8 cellular contexts compared by ENCODE assay signal in the genomic region with DNA sequence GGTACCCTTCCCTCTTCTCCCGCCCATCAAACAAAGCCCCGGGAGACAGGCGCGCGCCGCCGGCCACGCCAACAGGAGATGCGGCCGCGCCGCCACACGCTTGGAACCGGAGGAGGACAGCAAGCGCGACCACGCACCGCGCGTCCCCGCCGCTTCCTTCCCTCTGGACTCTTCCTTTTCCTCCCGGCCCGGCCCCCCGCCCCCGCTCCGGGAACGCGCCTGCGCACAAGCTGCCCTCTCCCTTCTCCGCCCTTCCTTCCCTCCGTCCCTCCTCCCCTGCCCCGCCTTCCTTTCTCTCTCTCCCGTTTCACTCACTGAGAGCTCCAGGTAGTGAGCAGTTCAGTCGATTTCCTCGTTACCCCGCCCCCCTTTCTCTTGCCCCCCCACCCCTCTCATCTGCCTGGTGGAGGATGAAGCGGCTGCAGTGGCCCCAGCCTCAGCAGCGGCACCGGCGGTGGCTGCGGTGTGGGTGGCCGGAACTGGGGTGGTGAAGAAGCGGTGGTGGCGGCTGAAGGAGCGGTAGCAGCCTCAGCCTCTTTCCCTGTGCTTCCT. TPM values are rescaled to one million over a fixed set of nuclear protein-coding genes. Genes with fewer than 3 reads are reported as not detected.
DNase-seq lines count a peak whose midpoint lies in the region; ATAC-seq, FAIRE-seq and TF ChIP-seq lines count a peak whose summit lies in the region.

Gene RASA1, plus strand, starts transcription at position 310 of the 552 bp plus-strand sequence. CDS start 569 bp downstream, outside the sequence.

- H3K9me3 ChIP-seq in DOHH2 (ENCODE audit: control insufficient read depth, insufficient read depth, low read length) (no peaks in the 10 kb centered on the region), GM23248 (ENCODE audit: low read depth) (no peaks in the 10 kb centered on the region), Karpas-422 (ENCODE audit: low read length) (no peaks in the 10 kb centered on the region), esophagus squamous epithelium (no peaks in the 10 kb centered on the region)

- no peak for TF ChIP-seq CTCF in DOHH2 (IDR thresholded peaks at IDR 0.05; ENCODE audit: low read depth, low read length, poor library complexity, severe bottlenecking)
- no peak for TF ChIP-seq CTCF in esophagus squamous epithelium (IDR thresholded peaks at IDR 0.05)

- no peaks in the 10 kb centered on the region for H3K9me3 Mint-ChIP-seq in activated T-cell treated with anti-CD3 and anti-CD28 coated beads, Interleukin-2, amount 50 U/mL, for 72 hours

- H3K4me2 ChIP-seq in DOHH2 (ENCODE audit: low read length) (peak within 1 kb of the TSS; percentile 78), GM23248 (ENCODE audit: unreplicated experiment) (peak within 1 kb of the TSS; percentile 82), Karpas-422 (ENCODE audit: low read depth, low read length, poor library complexity, severe bottlenecking) (peak within 1 kb of the TSS; percentile 68)

- H3K4me3 Mint-ChIP-seq in activated T-cell treated with anti-CD3 and anti-CD28 coated beads, Interleukin-2, amount 50 U/mL, for 72 hours, result peak within 1 kb of the TSS; percentile 98 to 99

- DNase-seq in GM23248 (peak; percentile 93), Karpas-422 (peak; percentile 94), RCC 7860 (ENCODE audit: low spot score) (peak; percentile 77), esophagus squamous epithelium (lab: John Stamatoyannopoulos, UW) (peak; percentile 27), myocyte (ENCODE audit: low read depth) (peak; percentile 94)
- peak; percentile 81 to 85 for DNase-seq in activated T-cell treated with anti-CD3 and anti-CD28 coated beads, Interleukin-2, amount 50 U/mL, for 72 hours
- peak; percentile 70 to 78 for DNase-seq in stimulated activated CD8-positive, alpha-beta memory T cell treated with anti-CD3 and anti-CD28 coated beads, Interleukin-7, amount 100 ng/mL, for 4 hours (ENCODE audit: low read depth in 2 of 2)

- no peaks in the 10 kb centered on the region for H3K27me3 Mint-ChIP-seq in activated T-cell treated with anti-CD3 and anti-CD28 coated beads, Interleukin-2, amount 50 U/mL, for 72 hours (ENCODE audit: low read depth)

- 0 to 3% methylated on average over 23 to 46 of the region's 46 CpGs for WGBS in GM23248 (ENCODE audit: low coverage in 1 of 2, low lambda C conversion rate in 2 of 2, missing lambda C conversion rate in 2 of 2), 2 experiments
- 0% methylated on average over 4 to 30 of the region's 46 CpGs for WGBS in esophagus squamous epithelium, 2 donors

- in situ Hi-C loops in GM23248 (cut with MboI), result no loop called here

- H3K36me3 ChIP-seq in DOHH2 (ENCODE audit: control insufficient read depth, low read length), result peaks cover 3% of the 10 kb centered on the region
- no peaks in the 10 kb centered on the region for H3K36me3 ChIP-seq in GM23248 (ENCODE audit: low read depth)
- no peaks in the 10 kb centered on the region for H3K36me3 ChIP-seq in Karpas-422 (ENCODE audit: insufficient read depth, low read length)
- H3K36me3 ChIP-seq in esophagus squamous epithelium, result no peaks in the 10 kb centered on the region

- H3K27ac ChIP-seq in DOHH2 (ENCODE audit: low read depth, low read length) (peak within 1 kb of the TSS; percentile 86), GM23248 (peak within 1 kb of the TSS; percentile 87), Karpas-422 (ENCODE audit: low read length) (peak within 1 kb of the TSS; percentile 76), esophagus squamous epithelium (peak within 1 kb of the TSS; percentile 87 to 96 (median 94))

- H3K27me3 ChIP-seq in DOHH2 (ENCODE audit: control insufficient read depth, low read length), result no peaks in the 10 kb centered on the region
- no peaks in the 10 kb centered on the region for H3K27me3 ChIP-seq in GM23248 (replicated peaks; ENCODE audit: insufficient read depth)
- no peaks in the 10 kb centered on the region for H3K27me3 ChIP-seq in Karpas-422 (ENCODE audit: low read length)
- no peaks in the 10 kb centered on the region for H3K27me3 ChIP-seq in esophagus squamous epithelium

- H3K9me2 ChIP-seq in DOHH2 (replicated peaks; ENCODE audit: control insufficient read depth, low read length) (no peaks in the 10 kb centered on the region), GM23248 (ENCODE audit: insufficient read depth) (no peaks in the 10 kb centered on the region), Karpas-422 (replicated peaks; ENCODE audit: insufficient read depth, low read length) (no peaks in the 10 kb centered on the region)

- TF ChIP-seq POLR2A in esophagus squamous epithelium (IDR thresholded peaks at IDR 0.05), result peak in 2 of 4 donors; percentile 67 to 79

- peak within 1 kb of the TSS; percentile 93 for H3K4me3 ChIP-seq in DOHH2 (ENCODE audit: low read length)
- peak within 1 kb of the TSS; percentile 90 for H3K4me3 ChIP-seq in GM23248
- H3K4me3 ChIP-seq in Karpas-422 (ENCODE audit: low read length), result peak within 1 kb of the TSS; percentile 94
- H3K4me3 ChIP-seq in esophagus squamous epithelium, result peak within 1 kb of the TSS; percentile 70 to 90 (median 90)

- intact Hi-C loops in esophagus squamous epithelium (cut with DNase I), result no loop called here

- ATAC-seq in activated T-cell treated with anti-CD3 and anti-CD28 coated beads, Interleukin-2, amount 50 U/mL, for 72 hours (replicated peaks in 1 of 2), result peak; percentile 73 to 77

- peaks cover 27% of the 10 kb centered on the region for H3K4me1 Mint-ChIP-seq in activated T-cell treated with anti-CD3 and anti-CD28 coated beads, Interleukin-2, amount 50 U/mL, for 72 hours (ENCODE audit: low read depth)

- H3K9ac ChIP-seq in GM23248 (peak within 1 kb of the TSS; percentile 84), Karpas-422 (ENCODE audit: low read length) (peak within 1 kb of the TSS; percentile 96)

- H3K27ac Mint-ChIP-seq in activated T-cell treated with anti-CD3 and anti-CD28 coated beads, Interleukin-2, amount 50 U/mL, for 72 hours, result peak within 1 kb of the TSS; percentile 98

- H3F3A ChIP-seq in DOHH2 (ENCODE audit: control insufficient read depth, insufficient read depth) (no peaks in the 10 kb centered on the region), GM23248 (ENCODE audit: insufficient read depth) (peaks cover 12% of the 10 kb centered on the region)

- peaks cover 44% of the 10 kb centered on the region for H3K79me2 ChIP-seq in DOHH2 (ENCODE audit: control insufficient read depth, low read length)
- peaks cover 46% of the 10 kb centered on the region for H3K79me2 ChIP-seq in GM23248 (ENCODE audit: insufficient read depth)
- peaks cover 47% of the 10 kb centered on the region for H3K79me2 ChIP-seq in Karpas-422 (ENCODE audit: low read length)

- peaks cover 0 to 5% of the 10 kb centered on the region in 2 donors for H3K36me3 Mint-ChIP-seq in activated T-cell treated with anti-CD3 and anti-CD28 coated beads, Interleukin-2, amount 50 U/mL, for 72 hours (ENCODE audit: insufficient read depth in 2 of 2)

- H4K20me1 ChIP-seq in DOHH2 (ENCODE audit: control insufficient read depth, insufficient read depth, low read depth, low read length) (no peaks in the 10 kb centered on the region), GM23248 (ENCODE audit: insufficient read depth) (no peaks in the 10 kb centered on the region), Karpas-422 (ENCODE audit: insufficient read depth, low read depth, low read length) (no peaks in the 10 kb centered on the region)

- H2AFZ ChIP-seq in GM23248 (peak within 1 kb of the TSS; percentile 94), Karpas-422 (ENCODE audit: low read length) (peak within 1 kb of the TSS; percentile 90)

- H3K4me1 ChIP-seq in DOHH2 (ENCODE audit: control insufficient read depth, low read length) (peaks cover 18% of the 10 kb centered on the region), GM23248 (ENCODE audit: insufficient read depth) (peaks cover 11% of the 10 kb centered on the region), Karpas-422 (ENCODE audit: low read length) (peaks cover 19% of the 10 kb centered on the region), esophagus squamous epithelium (peaks cover 7 to 42% (median 13%) of the 10 kb centered on the region in 3 donors)

- no peak for FAIRE-seq in RCC 7860 (lab: Jason Lieb, UNC)

RNA-seq across cellular contexts. Expression of gene RASA1, which starts in this region (rescaled TPM):
- 52.5 and 67.8 TPM in 2 replicates for total RNA-seq in GM23248 (2014; rRNA removed; shearing (Covaris generic))
- polyA plus RNA-seq in GM23248 (2016; fragmentation: Nextera tagmentation; extraction: Ambion mirVana), result 31.0 and 32.1 TPM in 2 replicates
- 18.0 and 26.3 TPM in 2 replicates for total RNA-seq in Karpas-422 (2014; rRNA removed; shearing (Covaris generic); ENCODE audit: low replicate concordance)
- total RNA-seq in activated T-cell treated with anti-CD3 and anti-CD28 coated beads, Interleukin-2, amount 50 U/mL, for 72 hours, result 10 to 100 TPM; 26.6 to 28.2 TPM
- 10 to 100 TPM; 14.6 to 30.2 (median 26.5) TPM for total RNA-seq in esophagus squamous epithelium
- total RNA-seq in myocyte, result 44.5 and 55.8 TPM in 2 replicates
- 67.4 TPM for polyA plus RNA-seq in myocyte (2012)

Comparison
In these comparisons a context has a peak if more than half of its experiments do, and no peak if none do; other contexts are left out.
1. Peak in every context shown above with its lines: DNase-seq, ATAC-seq, H3K4me3 ChIP-seq and H3K27ac ChIP-seq.
2. DNase-seq: peak in every context shown above with its lines; median percentile 94 in Karpas-422; 94 in myocyte; 93 in GM23248; 83 in activated T-cell treated with anti-CD3 and anti-CD28 coated beads, Interleukin-2, amount 50 U/mL, for 72 hours; 77 in RCC 7860; 74 in stimulated activated CD8-positive, alpha-beta memory T cell treated with anti-CD3 and anti-CD28 coated beads, Interleukin-7, amount 100 ng/mL, for 4 hours; 27 in esophagus squamous epithelium.